17 cellular contexts compared by ENCODE assay signal in the genomic region with DNA sequence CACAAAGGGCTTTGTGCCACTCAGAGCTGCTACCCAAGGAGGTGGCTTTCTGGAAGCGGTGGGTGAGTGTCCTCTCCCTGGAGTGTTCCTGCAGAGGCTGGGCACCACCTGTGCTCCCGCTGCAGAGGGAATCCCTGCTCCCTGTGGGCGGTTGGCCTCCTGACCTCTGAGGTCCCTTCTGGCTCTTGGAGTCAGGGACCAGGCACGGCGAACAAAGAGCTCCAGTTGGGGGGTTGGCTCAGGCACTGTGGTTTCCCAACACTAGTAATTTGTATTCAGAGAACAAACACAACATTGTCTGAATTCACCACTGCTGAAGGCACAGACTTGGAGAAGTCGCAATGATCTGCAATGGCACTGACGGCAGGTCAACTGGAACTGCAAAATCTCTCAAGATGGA.
DNase-seq lines count a peak whose midpoint lies in the region; ATAC-seq lines count a peak whose summit lies in the region.
"Had no signal": no experiment of that assay in that cellular context is flagged by ENCODE, and none has a peak within 500 bp of the region (broad histone marks: within the 10 kb centered on the region; RNA-seq: fewer than 3 reads in every experiment).

No MANE protein-coding gene starts in this region.

- in situ Hi-C loops in SK-MEL-5 (cut with HindIII; ENCODE audit: low pct_unique_long_range_greater_than_20kb, low sequenced_read_pairs) = no loop called here

- DNase-seq in A172 (ENCODE audit: low spot score) (peak; percentile 29), SK-MEL-5 (ENCODE audit: low read depth, low spot score) (peak; percentile 88), head of caudate nucleus (peak; percentile 68 to 94 (median 85)), nucleus accumbens (lab: John Stamatoyannopoulos, UW) (peak in 54 of 56 donors; percentile 10 to 91 (median 74)), NCI-H1694 (lab: John Stamatoyannopoulos, UW) (no peak)
- DNase-seq: CD8-positive, alpha-beta T cell; naive B cell; NCI-H226; psoas muscle; SHP77 treated with DMSO at 0.1 percent for 48 hours; stimulated activated naive CD8-positive, alpha-beta T cell treated with anti-CD3 and anti-CD28 coated beads, Interleukin-15, amount 100 ng/mL, for 72 hours; T-helper 9 cell; uterus had no signal

- ATAC-seq in HG03439 (IDR thresholded peaks at IDR 0.05; ENCODE audit: unreplicated experiment) (no peak), GM21515 (IDR thresholded peaks at IDR 0.05; ENCODE audit: unreplicated experiment) (no peak), HG03280 (IDR thresholded peaks at IDR 0.05; ENCODE audit: unreplicated experiment) (no peak)
- ATAC-seq: activated CD4-positive, CD25-positive, alpha-beta regulatory T cell treated with anti-CD3 and anti-CD28 coated beads, Interleukin-2, amount 50 U/mL, for 24 hours; CD8-positive, alpha-beta T cell; psoas muscle; stimulated activated naive CD8-positive, alpha-beta T cell treated with anti-CD3 and anti-CD28 coated beads, Interleukin-15, amount 100 ng/mL, for 72 hours had no signal

- intact Hi-C loops in head of caudate nucleus (cut with DNase I) = no loop called here
